ENCODE assay signal across 8 cellular contexts in genomic region chr17:18463864-18464263, GRCh38. TPM values are rescaled to one million over a fixed set of nuclear protein-coding genes. Genes with fewer than 3 reads are reported as not detected.
"Had no signal": no experiment of that assay in that cellular context is flagged by ENCODE, and none has a peak within 500 bp of the region (broad histone marks: within the 10 kb centered on the region; RNA-seq: fewer than 3 reads in every experiment).

No MANE protein-coding gene starts in this region.

RNA-seq across cellular contexts. Expression of gene LGALS9C, which starts 12.7 kb away (rescaled TPM):
- total RNA-seq: kidney; naive thymus-derived CD8-positive, alpha-beta T cell; neural crest cell; osteocyte; posterior vena cava; subcutaneous adipose tissue; thoracic aorta; ureter had no signal
